Comparison of ENCODE assay signal across 12 cellular contexts in the genomic region with DNA sequence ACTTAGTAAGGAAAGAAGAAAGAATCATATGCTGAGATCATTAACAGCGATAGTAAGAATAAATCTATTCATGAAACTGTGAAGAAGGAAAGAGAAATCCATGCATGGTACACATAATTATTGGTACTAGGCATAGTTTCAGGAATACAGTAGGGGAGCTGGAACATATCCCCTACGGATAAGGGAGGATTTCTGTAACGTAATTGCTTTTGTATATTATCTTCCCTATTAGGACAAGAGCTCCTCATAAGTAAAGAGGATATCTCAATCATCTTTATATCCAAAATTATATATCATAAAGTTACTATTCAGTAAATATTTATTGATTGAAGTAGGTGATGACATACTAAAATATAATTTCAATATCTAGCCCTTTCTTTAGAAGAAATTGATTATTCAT. TPM values are rescaled to one million over a fixed set of nuclear protein-coding genes. Genes with fewer than 3 reads are reported as not detected.
"Had no signal": no experiment of that assay in that cellular context is flagged by ENCODE, and none has a peak within 500 bp of the region (broad histone marks: within the 10 kb centered on the region; RNA-seq: fewer than 3 reads in every experiment).

No MANE protein-coding gene starts in this region.

- DNase-seq: activated CD4-positive, alpha-beta T cell treated with anti-CD3 and anti-CD28 coated beads for 1 hour; activated CD8-positive, alpha-beta memory T cell treated with anti-CD3 and anti-CD28 coated beads, Interleukin-2, amount 50 U/mL, for 48 hours; activated CD8-positive, alpha-beta T cell treated with anti-CD3 and anti-CD28 coated beads, Interleukin-2, amount 10 ng/mL, durations not matched to agents 7 days and 5 days; activated naive CD4-positive, alpha-beta T cell treated with Interleukin-2 at 50 U/mL for 16 hours; lower lobe of right lung; naive thymus-derived CD4-positive, alpha-beta T cell; posterior cingulate gyrus; thyroid gland had no signal

- H3K9me3 ChIP-seq: lower lobe of right lung, thyroid gland, vagina had no signal

- ATAC-seq: activated CD8-positive, alpha-beta T cell treated with anti-CD3 and anti-CD28 coated beads, Interleukin-2, amount 10 ng/mL, durations not matched to agents 7 days and 5 days; lower lobe of right lung; naive thymus-derived CD4-positive, alpha-beta T cell; stimulated activated effector memory CD8-positive, alpha-beta T cell treated with anti-CD3 and anti-CD28 coated beads, Interleukin-12 subunit alpha, Interleukin-12 subunit beta, amount 100 ng/mL, for 72 hours had no signal

- H3K9me3 Mint-ChIP-seq: activated T-helper 1 cell treated with anti-CD3 and anti-CD28 coated beads, Interleukin-12 subunit alpha, Interleukin-12 subunit beta, Interleukin-2, Interleukin-4 antibody, amounts not matched to agents 30 ng/mL and 10 ng/mL and 1 ng/mL, durations not matched to agents 14 hours and 24 hours and 36 hours had no signal

- H3K4me1 Mint-ChIP-seq: central memory CD8-positive, alpha-beta T cell; naive thymus-derived CD4-positive, alpha-beta T cell; stimulated activated effector memory CD8-positive, alpha-beta T cell treated with anti-CD3 and anti-CD28 coated beads, Interleukin-12 subunit alpha, Interleukin-12 subunit beta, amount 100 ng/mL, for 72 hours had no signal

- H3K36me3 ChIP-seq: lower lobe of right lung, thyroid gland, vagina had no signal

- H3K27me3 ChIP-seq: thyroid gland, vagina had no signal

- H3K27ac ChIP-seq: lower lobe of right lung, thyroid gland, vagina had no signal

- H3K36me3 Mint-ChIP-seq: naive thymus-derived CD4-positive, alpha-beta T cell; stimulated activated effector memory CD8-positive, alpha-beta T cell treated with anti-CD3 and anti-CD28 coated beads, Interleukin-12 subunit alpha, Interleukin-12 subunit beta, amount 100 ng/mL, for 72 hours had no signal

- H3K4me1 ChIP-seq: lower lobe of right lung, thyroid gland, vagina had no signal

- H3K4me3 Mint-ChIP-seq: activated CD8-positive, alpha-beta T cell treated with anti-CD3 and anti-CD28 coated beads, Interleukin-2, amount 10 ng/mL, durations not matched to agents 7 days and 5 days; activated T-helper 1 cell treated with anti-CD3 and anti-CD28 coated beads, Interleukin-12 subunit alpha, Interleukin-12 subunit beta, Interleukin-2, Interleukin-4 antibody, amounts not matched to agents 30 ng/mL and 10 ng/mL and 1 ng/mL, durations not matched to agents 14 hours and 24 hours and 36 hours; central memory CD8-positive, alpha-beta T cell; naive thymus-derived CD4-positive, alpha-beta T cell; stimulated activated effector memory CD8-positive, alpha-beta T cell treated with anti-CD3 and anti-CD28 coated beads, Interleukin-12 subunit alpha, Interleukin-12 subunit beta, amount 100 ng/mL, for 72 hours had no signal

- H3K27me3 Mint-ChIP-seq: central memory CD8-positive, alpha-beta T cell; naive thymus-derived CD4-positive, alpha-beta T cell had no signal

- H3K27ac Mint-ChIP-seq: activated CD8-positive, alpha-beta T cell treated with anti-CD3 and anti-CD28 coated beads, Interleukin-2, amount 10 ng/mL, durations not matched to agents 7 days and 5 days; activated T-helper 1 cell treated with anti-CD3 and anti-CD28 coated beads, Interleukin-12 subunit alpha, Interleukin-12 subunit beta, Interleukin-2, Interleukin-4 antibody, amounts not matched to agents 30 ng/mL and 10 ng/mL and 1 ng/mL, durations not matched to agents 14 hours and 24 hours and 36 hours; naive thymus-derived CD4-positive, alpha-beta T cell; stimulated activated effector memory CD8-positive, alpha-beta T cell treated with anti-CD3 and anti-CD28 coated beads, Interleukin-12 subunit alpha, Interleukin-12 subunit beta, amount 100 ng/mL, for 72 hours had no signal

- H3K4me3 ChIP-seq: lower lobe of right lung, thyroid gland, vagina had no signal

RNA-seq across cellular contexts. Expression of a gene that starts 22.9 kb away (rescaled TPM):
- total RNA-seq: activated CD8-positive, alpha-beta T cell treated with anti-CD3 and anti-CD28 coated beads, Interleukin-2, amount 10 ng/mL, durations not matched to agents 7 days and 5 days; activated T-helper 1 cell treated with anti-CD3 and anti-CD28 coated beads, Interleukin-12 subunit alpha, Interleukin-12 subunit beta, Interleukin-2, Interleukin-4 antibody, amounts not matched to agents 30 ng/mL and 10 ng/mL and 1 ng/mL, durations not matched to agents 14 hours and 24 hours and 36 hours had no signal
- polyA plus RNA-seq: naive thymus-derived CD4-positive, alpha-beta T cell had no signal
